In genomic region chr20:32190608-32191415, GRCh38 we compare ENCODE assay signal across 8 cellular contexts. TPM values are rescaled to one million over a fixed set of nuclear protein-coding genes. Genes with fewer than 3 reads are reported as not detected.
DNase-seq lines count a peak whose midpoint lies in the region; ATAC-seq and TF ChIP-seq lines count a peak whose summit lies in the region.

No MANE protein-coding gene starts in this region.

- peaks cover 25% of the 10 kb centered on the region for H3K4me1 Mint-ChIP-seq in activated CD8-positive, alpha-beta memory T cell treated with anti-CD3 and anti-CD28 coated beads, Interleukin-2, amount 10 ng/mL, durations not matched to agents 7 days and 5 days
- peaks cover 36% of the 10 kb centered on the region for H3K4me1 Mint-ChIP-seq in activated naive CD8-positive, alpha-beta T cell (ENCODE audit: low read depth)

- ATAC-seq in activated CD8-positive, alpha-beta memory T cell treated with anti-CD3 and anti-CD28 coated beads, Interleukin-2, amount 10 ng/mL, durations not matched to agents 7 days and 5 days = no peak
- ATAC-seq in left lobe of liver (peak; percentile 66), HG02970 (IDR thresholded peaks at IDR 0.05; ENCODE audit: low FRiP score, unreplicated experiment) (no peak), HG02852 (IDR thresholded peaks at IDR 0.05; ENCODE audit: unreplicated experiment) (no peak)

- H3K36me3 Mint-ChIP-seq in activated CD8-positive, alpha-beta memory T cell treated with anti-CD3 and anti-CD28 coated beads, Interleukin-2, amount 10 ng/mL, durations not matched to agents 7 days and 5 days = peaks cover 14% of the 10 kb centered on the region
- peaks cover 7% of the 10 kb centered on the region for H3K36me3 Mint-ChIP-seq in activated naive CD8-positive, alpha-beta T cell

- H3K27ac Mint-ChIP-seq in activated CD8-positive, alpha-beta memory T cell treated with anti-CD3 and anti-CD28 coated beads, Interleukin-2, amount 10 ng/mL, durations not matched to agents 7 days and 5 days = peak overlapping the region; percentile 40
- peak overlapping the region; percentile 84 for H3K27ac Mint-ChIP-seq in activated naive CD8-positive, alpha-beta T cell

- no peaks in the 10 kb centered on the region for H3K27me3 Mint-ChIP-seq in activated CD8-positive, alpha-beta memory T cell treated with anti-CD3 and anti-CD28 coated beads, Interleukin-2, amount 10 ng/mL, durations not matched to agents 7 days and 5 days
- H3K27me3 Mint-ChIP-seq in activated naive CD8-positive, alpha-beta T cell = no peaks in the 10 kb centered on the region

- peak overlapping the region; percentile 70 to 72 for H3K4me3 ChIP-seq in testis

- CTCF ChIA-PET in activated CD8-positive, alpha-beta memory T cell treated with anti-CD3 and anti-CD28 coated beads, Interleukin-2, amount 10 ng/mL, durations not matched to agents 7 days and 5 days (lab: Charles Lee) = no interaction called here

- H3K36me3 ChIP-seq in testis (ENCODE audit: low read depth, missing control alignments) = no peaks in the 10 kb centered on the region

- WGBS in testis, 2 donors = 28 to 35% methylated on average over 11 to 14 of the region's 14 CpGs

- TF ChIP-seq POLR2A in testis (IDR thresholded peaks at IDR 0.05) = no peak

- no peaks in the 10 kb centered on the region for H3K9me3 Mint-ChIP-seq in activated CD8-positive, alpha-beta memory T cell treated with anti-CD3 and anti-CD28 coated beads, Interleukin-2, amount 10 ng/mL, durations not matched to agents 7 days and 5 days (ENCODE audit: low read depth)
- H3K9me3 Mint-ChIP-seq in activated naive CD8-positive, alpha-beta T cell (ENCODE audit: low read depth) = no peaks in the 10 kb centered on the region

- H3K27me3 ChIP-seq in testis = no peaks in the 10 kb centered on the region

- intact Hi-C loops in testis (cut with DNase I; ENCODE audit: low total_unique reads) = no loop called here

- no peaks in the 10 kb centered on the region for H3K9me3 ChIP-seq in testis

- TF ChIP-seq CTCF in testis (IDR thresholded peaks at IDR 0.05) = no peak

- H3K27ac ChIP-seq in testis = peak overlapping the region; percentile 82 to 87

- DNase-seq in activated CD8-positive, alpha-beta memory T cell treated with anti-CD3 and anti-CD28 coated beads, Interleukin-2, amount 10 ng/mL, durations not matched to agents 7 days and 5 days = no peak
- DNase-seq in activated CD8-positive, alpha-beta memory T cell treated with anti-CD3 and anti-CD28 coated beads, Interleukin-2, amount 50 U/mL, for 48 hours = no peak
- no peak for DNase-seq in left lobe of liver (ENCODE audit: low spot score)
- no peak for DNase-seq in testis
- DNase-seq in NOMO-1 (lab: John Stamatoyannopoulos, UW; ENCODE audit: unreplicated experiment in 2 of 2) = no peak

- peaks cover 28% of the 10 kb centered on the region for H3K4me1 ChIP-seq in testis

- H3K4me3 Mint-ChIP-seq in activated CD8-positive, alpha-beta memory T cell treated with anti-CD3 and anti-CD28 coated beads, Interleukin-2, amount 10 ng/mL, durations not matched to agents 7 days and 5 days = peak overlapping the region; percentile 71
- peak overlapping the region; percentile 78 for H3K4me3 Mint-ChIP-seq in activated naive CD8-positive, alpha-beta T cell

RNA-seq across cellular contexts. Expression of gene PLAGL2, which starts 16.7 kb away (rescaled TPM):
- total RNA-seq in activated CD8-positive, alpha-beta memory T cell treated with anti-CD3 and anti-CD28 coated beads, Interleukin-2, amount 10 ng/mL, durations not matched to agents 7 days and 5 days = 10 to 100 TPM; 26.3 to 41.4 TPM
- total RNA-seq in left lobe of liver (2.8 TPM), testis (10 to 100 TPM; 30.5 to 36.8 TPM)
- polyA plus RNA-seq in testis (ENCODE audit: insufficient read depth, low read depth, low replicate concordance) = 33.5 TPM

RNA-seq across cellular contexts. Expression of gene POFUT1, which starts 16.9 kb away (rescaled TPM):
- 10 to 100 TPM; 31.1 to 34.0 TPM for total RNA-seq in activated CD8-positive, alpha-beta memory T cell treated with anti-CD3 and anti-CD28 coated beads, Interleukin-2, amount 10 ng/mL, durations not matched to agents 7 days and 5 days
- total RNA-seq in left lobe of liver (39.2 TPM), testis (10 to 100 TPM; 46.6 to 54.2 TPM)
- 31.0 TPM for polyA plus RNA-seq in testis (ENCODE audit: insufficient read depth, low read depth, low replicate concordance)
